8 cellular contexts compared by ENCODE assay signal in genomic region chr12:89856431-89856830, GRCh38.
DNase-seq lines count a peak whose midpoint lies in the region; ATAC-seq and TF ChIP-seq lines count a peak whose summit lies in the region.

No MANE protein-coding gene starts in this region.

- H3K36me3 ChIP-seq in naive thymus-derived CD4-positive, alpha-beta T cell (ENCODE audit: control insufficient read depth in 2 of 3, insufficient read depth in 3 of 3, low read length in 3 of 3) = no peaks in the 10 kb centered on the region

- H3K36me3 Mint-ChIP-seq in naive thymus-derived CD4-positive, alpha-beta T cell = peaks cover 0 to 7% (median 0%) of the 10 kb centered on the region in 5 donors
- no peaks in the 10 kb centered on the region for H3K36me3 Mint-ChIP-seq in type B pancreatic cell

- DNase-seq in AML-193 (lab: John Stamatoyannopoulos, UW) (peak; percentile 78 to 82), NCI-H2081 treated with DMSO at 0.1 percent for 48 hours (lab: John Stamatoyannopoulos, UW) (no peak), NCI-H510A (lab: John Stamatoyannopoulos, UW) (no peak), type B pancreatic cell (ENCODE audit: extremely low spot score, unreplicated experiment) (no peak)
- no peak for DNase-seq in naive thymus-derived CD4-positive, alpha-beta T cell

- no peak for TF ChIP-seq CTCF in type B pancreatic cell (conservative IDR thresholded peaks at IDR 0.05)

- H3K27ac Mint-ChIP-seq in naive thymus-derived CD4-positive, alpha-beta T cell = peak overlapping the region in 5 of 9 donors; percentile 11 to 38 (median 23)
- H3K27ac Mint-ChIP-seq in type B pancreatic cell = no peak overlapping the region

- no peaks in the 10 kb centered on the region for H3K27me3 Mint-ChIP-seq in naive thymus-derived CD4-positive, alpha-beta T cell
- no peaks in the 10 kb centered on the region for H3K27me3 Mint-ChIP-seq in type B pancreatic cell

- H3K9me3 Mint-ChIP-seq in naive thymus-derived CD4-positive, alpha-beta T cell = peaks cover 0 to 5% (median 0%) of the 10 kb centered on the region in 11 donors
- H3K9me3 Mint-ChIP-seq in type B pancreatic cell = peaks cover 5% of the 10 kb centered on the region

- ATAC-seq in GM19025 (IDR thresholded peaks at IDR 0.05; ENCODE audit: low read depth, unreplicated experiment) = peak; percentile 91
- peak; percentile 88 for ATAC-seq in HG03095 (IDR thresholded peaks at IDR 0.05; ENCODE audit: unreplicated experiment)
- ATAC-seq in SK-N-SH treated with all-trans-retinoic acid at 6 μM for 48 hours = peak; percentile 97
- ATAC-seq in naive thymus-derived CD4-positive, alpha-beta T cell = peak; percentile 81

- H3K27me3 ChIP-seq in naive thymus-derived CD4-positive, alpha-beta T cell (ENCODE audit: control insufficient read depth in 2 of 2, insufficient read depth in 2 of 2, low read length in 2 of 2) = no peaks in the 10 kb centered on the region

- H3K27ac ChIP-seq in naive thymus-derived CD4-positive, alpha-beta T cell (ENCODE audit: low read depth, low read length) = no peak overlapping the region

- no peak overlapping the region for H3K4me3 ChIP-seq in naive thymus-derived CD4-positive, alpha-beta T cell (ENCODE audit: low read length)

- CTCF ChIA-PET in naive thymus-derived CD4-positive, alpha-beta T cell (lab: Charles Lee) = no interaction called here

- H3K9me3 ChIP-seq in naive thymus-derived CD4-positive, alpha-beta T cell (ENCODE audit: control insufficient read depth in 2 of 3, low read length in 3 of 3) = no peaks in the 10 kb centered on the region

- peaks cover 25 to 49% (median 33%) of the 10 kb centered on the region in 7 donors for H3K4me1 Mint-ChIP-seq in naive thymus-derived CD4-positive, alpha-beta T cell
- H3K4me1 Mint-ChIP-seq in type B pancreatic cell (ENCODE audit: unreplicated experiment) = peaks cover 4% of the 10 kb centered on the region

- H3K4me3 Mint-ChIP-seq in naive thymus-derived CD4-positive, alpha-beta T cell = no peak overlapping the region
- H3K4me3 Mint-ChIP-seq in type B pancreatic cell = no peak overlapping the region

- peaks cover 0 to 6% of the 10 kb centered on the region in 2 donors for H3K4me1 ChIP-seq in naive thymus-derived CD4-positive, alpha-beta T cell (ENCODE audit: control insufficient read depth in 2 of 2, insufficient read depth in 2 of 2, low read length in 2 of 2)

- intact Hi-C loops in naive thymus-derived CD4-positive, alpha-beta T cell (cut with micrococcal nuclease) = no loop called here

- POLR2A ChIA-PET in naive thymus-derived CD4-positive, alpha-beta T cell (lab: Charles Lee) = interaction anchor here (0.6 to 2.4 kb wide), 3 partner anchors 7 to 614 kb away, joined by 4 to 7 read pairs (median 6); no protein-coding TSS in a partner anchor

TF ChIP-seq in SK-N-SH treated with all-trans-retinoic acid at 6 μM for 48 hours, 23 proteins besides CTCF, POLR2A, EP300 and RAD21:
- TF ChIP-seq CREB5 (CRISPR knock-in tag; IDR thresholded peaks at IDR 0.05; ENCODE audit: low read depth) (no peak), ZC3H10 (CRISPR knock-in tag; IDR thresholded peaks at IDR 0.05) (no peak), TOX (CRISPR knock-in tag; IDR thresholded peaks at IDR 0.05; ENCODE audit: borderline replicate concordance) (peak; percentile 93), ZNF565 (CRISPR knock-in tag; conservative IDR thresholded peaks at IDR 0.05; ENCODE audit: low read depth) (no peak), ISL1 (CRISPR knock-in tag; IDR thresholded peaks at IDR 0.05) (peak; percentile 77), CSDC2 (CRISPR knock-in tag; IDR thresholded peaks at IDR 0.05) (no peak), PATZ1 (CRISPR knock-in tag; IDR thresholded peaks at IDR 0.05; ENCODE audit: borderline replicate concordance) (peak; percentile 74)
TF ChIP-seq in SK-N-SH treated with all-trans-retinoic acid at 6 μM for 48 hours: peak in this region for 3.

Comparison
In these comparisons a context has a peak if more than half of its experiments do, and no peak if none do; other contexts are left out.
1. DNase-seq: peak in AML-193 (2 of 2); none in naive thymus-derived CD4-positive, alpha-beta T cell (0 of 9), NCI-H2081 treated with DMSO at 0.1 percent for 48 hours (single experiment), NCI-H510A (single experiment) and type B pancreatic cell (single experiment).
2. Peak in every context shown above with its lines, with median percentiles within 50 percentile points of each other: ATAC-seq.